20 cellular contexts compared by ENCODE assay signal in genomic region chr7:2959828-2960599, GRCh38.
DNase-seq lines count a peak whose midpoint lies in the region; ATAC-seq, FAIRE-seq and TF ChIP-seq lines count a peak whose summit lies in the region.
"Had no signal": no experiment of that assay in that cellular context is flagged by ENCODE, and none has a peak within 500 bp of the region (broad histone marks: within the 10 kb centered on the region; RNA-seq: fewer than 3 reads in every experiment).

No MANE protein-coding gene starts in this region.

- H3K27me3 Mint-ChIP-seq in activated naive CD8-positive, alpha-beta T cell treated with anti-CD3 and anti-CD28 coated beads, Interleukin-2, amount 50 U/mL, for 24 hours, result no peaks in the 10 kb centered on the region

- peak; percentile 49 for DNase-seq in activated CD8-positive, alpha-beta memory T cell treated with anti-CD3 and anti-CD28 coated beads for 24 hours
- no peak for DNase-seq in activated CD8-positive, alpha-beta memory T cell treated with anti-CD3 and anti-CD28 coated beads, Interleukin-2, amount 50 U/mL, for 4 hours
- DNase-seq in Peyer's patch, result peak in 2 of 3 donors; percentile 3 to 15
- DNase-seq in activated naive CD8-positive, alpha-beta T cell treated with anti-CD3 and anti-CD28 coated beads, Interleukin-2, amount 50 U/mL, for 24 hours, result no peak
- DNase-seq in posterior vena cava (ENCODE audit: low spot score), result peak; percentile 47
- DNase-seq in kidney, result no peak
- DNase-seq: Caco-2, dermis blood vessel endothelial cell, GDM1, glutamatergic neuron, IMR-90, mesenchymal stem cell, NCI-H1048 had no signal

- H3K9me3 ChIP-seq in Peyer's patch (no peaks in the 10 kb centered on the region), kidney (ENCODE audit: control insufficient read depth in 1 of 2, low read length in 2 of 2) (peaks cover 0 to 4% of the 10 kb centered on the region in 2 donors)

- H3K4me1 Mint-ChIP-seq in activated naive CD8-positive, alpha-beta T cell treated with anti-CD3 and anti-CD28 coated beads, Interleukin-2, amount 50 U/mL, for 24 hours, result peaks cover 72% of the 10 kb centered on the region

- no peaks in the 10 kb centered on the region for H3K9me3 Mint-ChIP-seq in activated naive CD8-positive, alpha-beta T cell treated with anti-CD3 and anti-CD28 coated beads, Interleukin-2, amount 50 U/mL, for 24 hours

- H3K9ac ChIP-seq in kidney (ENCODE audit: low read length in 2 of 2), result no peak overlapping the region

- TF ChIP-seq POLR2A in Peyer's patch (IDR thresholded peaks at IDR 0.05), result no peak

- intact Hi-C loops in posterior vena cava (cut with DNase I) (no loop called here), kidney (cut with DNase I) (no loop called here)

- TF ChIP-seq CTCF in Peyer's patch (IDR thresholded peaks at IDR 0.05) (no peak), kidney (IDR thresholded peaks at IDR 0.05; ENCODE audit: borderline replicate concordance, extremely low read depth, insufficient read depth) (no peak)

- H3K27ac ChIP-seq in Peyer's patch, result no peak overlapping the region
- no peak overlapping the region for H3K27ac ChIP-seq in kidney (ENCODE audit: low read depth in 2 of 2, low read length in 2 of 2)
- H3K27ac ChIP-seq: VCaP had no signal

- FAIRE-seq in kidney (lab: Jason Lieb, UNC), result no peak
- FAIRE-seq: astrocyte, GM12892 had no signal

- H3K4me3 ChIP-seq in Peyer's patch (no peak overlapping the region), kidney (ENCODE audit: low read length in 2 of 2) (no peak overlapping the region)

- H3K4me1 ChIP-seq in Peyer's patch (no peaks in the 10 kb centered on the region), kidney (ENCODE audit: control insufficient read depth in 1 of 2, insufficient read depth in 1 of 2, low read depth in 1 of 2, low read length in 2 of 2) (no peaks in the 10 kb centered on the region)
- H3K4me1 ChIP-seq: Caco-2 had no signal

- peak overlapping the region; percentile 42 for H3K27ac Mint-ChIP-seq in activated naive CD8-positive, alpha-beta T cell treated with anti-CD3 and anti-CD28 coated beads, Interleukin-2, amount 50 U/mL, for 24 hours

- ATAC-seq in activated naive CD8-positive, alpha-beta T cell treated with anti-CD3 and anti-CD28 coated beads, Interleukin-2, amount 50 U/mL, for 24 hours, result no peak
- ATAC-seq in GM21737 (IDR thresholded peaks at IDR 0.05; ENCODE audit: unreplicated experiment) (no peak), GM18519 (IDR thresholded peaks at IDR 0.05; ENCODE audit: low FRiP score, unreplicated experiment) (no peak)
- ATAC-seq: Panc1, SK-N-SH treated with all-trans-retinoic acid at 6 μM for 48 hours had no signal

- peaks cover 41% of the 10 kb centered on the region for H3K36me3 Mint-ChIP-seq in activated naive CD8-positive, alpha-beta T cell treated with anti-CD3 and anti-CD28 coated beads, Interleukin-2, amount 50 U/mL, for 24 hours (ENCODE audit: low read depth)

- H3K4me3 Mint-ChIP-seq in activated naive CD8-positive, alpha-beta T cell treated with anti-CD3 and anti-CD28 coated beads, Interleukin-2, amount 50 U/mL, for 24 hours, result no peak overlapping the region

- no peaks in the 10 kb centered on the region for H3K27me3 ChIP-seq in Peyer's patch

- H3K36me3 ChIP-seq in Peyer's patch (no peaks in the 10 kb centered on the region), kidney (ENCODE audit: control insufficient read depth in 1 of 2, insufficient read depth in 2 of 2, low read length in 2 of 2) (no peaks in the 10 kb centered on the region)

Comparison
In these comparisons a context has a peak if more than half of its experiments do, and no peak if none do; other contexts are left out.
1. DNase-seq: peak in activated CD8-positive, alpha-beta memory T cell treated with anti-CD3 and anti-CD28 coated beads for 24 hours (single experiment), Peyer's patch (2 of 3) and posterior vena cava (single experiment); none in activated CD8-positive, alpha-beta memory T cell treated with anti-CD3 and anti-CD28 coated beads, Interleukin-2, amount 50 U/mL, for 4 hours (single experiment), activated naive CD8-positive, alpha-beta T cell treated with anti-CD3 and anti-CD28 coated beads, Interleukin-2, amount 50 U/mL, for 24 hours (single experiment) and kidney (single experiment).